1 cellular context compared by ENCODE assay signal in genomic region chr2:179022685-179023084, GRCh38.
TF ChIP-seq lines count a peak whose summit lies in the region.

No MANE protein-coding gene starts in this region.

TF ChIP-seq in WTC11, 78 proteins besides CTCF, POLR2A, EP300 and RAD21 (continued from another document):
- TF ChIP-seq ZNF532 (CRISPR knock-in tag; IDR thresholded peaks at IDR 0.05; ENCODE audit: borderline replicate concordance) (no peak), NFE2L1 (CRISPR knock-in tag; IDR thresholded peaks at IDR 0.05) (no peak), ATF3 (CRISPR knock-in tag; conservative IDR thresholded peaks at IDR 0.05) (no peak), ZSCAN18 (CRISPR knock-in tag; IDR thresholded peaks at IDR 0.05) (no peak), JAZF1 (CRISPR knock-in tag; IDR thresholded peaks at IDR 0.05) (no peak), OVOL2 (CRISPR knock-in tag; IDR thresholded peaks at IDR 0.05; ENCODE audit: borderline replicate concordance) (no peak), ZNF425 (CRISPR knock-in tag; conservative IDR thresholded peaks at IDR 0.05) (no peak), MYBL2 (CRISPR knock-in tag; IDR thresholded peaks at IDR 0.05) (no peak)
